1 cellular context compared by ENCODE assay signal in genomic region chr12:11798856-11799530, GRCh38.
TF ChIP-seq lines count a peak whose summit lies in the region.

No MANE protein-coding gene starts in this region.

TF ChIP-seq in GM12878, 131 proteins besides CTCF, POLR2A, EP300 and RAD21 (continued from another document):
- TF ChIP-seq, protein P1, sequence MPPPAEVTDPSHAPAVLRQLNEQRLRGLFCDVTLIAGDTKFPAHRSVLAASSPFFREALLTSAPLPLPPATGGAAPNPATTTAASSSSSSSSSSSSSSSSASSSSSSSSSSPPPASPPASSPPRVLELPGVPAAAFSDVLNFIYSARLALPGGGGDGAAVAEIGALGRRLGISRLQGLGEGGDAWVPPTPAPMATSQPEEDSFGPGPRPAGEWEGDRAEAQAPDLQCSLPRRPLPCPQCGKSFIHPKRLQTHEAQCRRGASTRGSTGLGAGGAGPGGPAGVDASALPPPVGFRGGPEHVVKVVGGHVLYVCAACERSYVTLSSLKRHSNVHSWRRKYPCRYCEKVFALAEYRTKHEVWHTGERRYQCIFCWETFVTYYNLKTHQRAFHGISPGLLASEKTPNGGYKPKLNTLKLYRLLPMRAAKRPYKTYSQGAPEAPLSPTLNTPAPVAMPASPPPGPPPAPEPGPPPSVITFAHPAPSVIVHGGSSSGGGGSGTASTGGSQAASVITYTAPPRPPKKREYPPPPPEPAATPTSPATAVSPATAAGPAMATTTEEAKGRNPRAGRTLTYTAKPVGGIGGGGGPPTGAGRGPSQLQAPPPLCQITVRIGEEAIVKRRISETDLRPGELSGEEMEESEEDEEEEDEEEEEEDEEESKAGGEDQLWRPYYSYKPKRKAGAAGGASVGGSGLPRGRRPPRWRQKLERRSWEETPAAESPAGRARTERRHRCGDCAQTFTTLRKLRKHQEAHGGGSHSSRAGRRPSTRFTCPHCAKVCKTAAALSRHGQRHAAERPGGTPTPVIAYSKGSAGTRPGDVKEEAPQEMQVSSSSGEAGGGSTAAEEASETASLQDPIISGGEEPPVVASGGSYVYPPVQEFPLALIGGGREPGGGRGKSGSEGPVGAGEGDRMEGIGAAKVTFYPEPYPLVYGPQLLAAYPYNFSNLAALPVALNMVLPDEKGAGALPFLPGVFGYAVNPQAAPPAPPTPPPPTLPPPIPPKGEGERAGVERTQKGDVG (CRISPR knock-in tag; IDR thresholded peaks at IDR 0.05) = no peak
- TF ChIP-seq TCF7 (IDR thresholded peaks at IDR 0.05; ENCODE audit: borderline replicate concordance) (no peak), CBFB (IDR thresholded peaks at IDR 0.05; ENCODE audit: low read depth) (0 out of 2 replicates have a peak, but pooled peaks have one; percentile 17), ZSCAN29 (IDR thresholded peaks at IDR 0.05) (no peak), IKZF2 (IDR thresholded peaks at IDR 0.05) (0 out of 4 replicates have a peak, but pooled peaks of 1 of the 2 experiments have one; percentile 27), RELA (IDR thresholded peaks at IDR 0.05; ENCODE audit: borderline replicate concordance, partially characterized antibody) (no peak), SIN3A (IDR thresholded peaks at IDR 0.05; ENCODE audit: low read depth, low read length) (no peak), PML (IDR thresholded peaks at IDR 0.05; ENCODE audit: low read length) (no peak), NFIC (IDR thresholded peaks at IDR 0.05; ENCODE audit: low read depth, low read length) (peak; percentile 38; the same call in 1 of the 2 replicates), CREM (IDR thresholded peaks at IDR 0.05; ENCODE audit: low read depth) (no peak), CHD1 (IDR thresholded peaks at IDR 0.05; ENCODE audit: low read depth, low read length) (no peak), KAT2A (conservative IDR thresholded peaks at IDR 0.05; ENCODE audit: control insufficient read depth, low read depth, low read length) (no peak), POU2F2 (IDR thresholded peaks at IDR 0.05; ENCODE audit: borderline replicate concordance, low read depth, low read length) (no peak), ETV6 (conservative IDR thresholded peaks at IDR 0.05 in 1 of 2, IDR thresholded peaks at IDR 0.05 in 1 of 2; ENCODE audit: borderline replicate concordance in 1 of 2, low read depth in 1 of 2) (peak in 1 of 2 experiments; percentile 48; a peak in 1 of 4 replicates), CBX5 (IDR thresholded peaks at IDR 0.05; ENCODE audit: low read depth) (no peak), NFYA (IDR thresholded peaks at IDR 0.05; ENCODE audit: borderline replicate concordance, low read depth, low read length) (no peak), BCLAF1 (IDR thresholded peaks at IDR 0.05) (no peak), ZNF217 (IDR thresholded peaks at IDR 0.05) (no peak), ATF2 (IDR thresholded peaks at IDR 0.05; ENCODE audit: low read length) (no peak), SUPT20H (IDR thresholded peaks at IDR 0.05; ENCODE audit: borderline replicate concordance, control insufficient read depth, low read depth, low read length) (no peak), GABPA (IDR thresholded peaks at IDR 0.05; ENCODE audit: low read depth) (0 out of 2 replicates have a peak, but pooled peaks have one; percentile 12), SMAD5 (IDR thresholded peaks at IDR 0.05; ENCODE audit: low read depth) (no peak), RCOR1 (conservative IDR thresholded peaks at IDR 0.05; ENCODE audit: low read depth, low read length) (no peak), POLR2AphosphoS5 (IDR thresholded peaks at IDR 0.05; ENCODE audit: low read length) (no peak), IRF4 (IDR thresholded peaks at IDR 0.05; ENCODE audit: low read depth, low read length) (no peak), IRF3 (IDR thresholded peaks at IDR 0.05) (no peak), NR2F1 (conservative IDR thresholded peaks at IDR 0.05) (no peak), EGR1 (IDR thresholded peaks at IDR 0.05; ENCODE audit: borderline replicate concordance in 1 of 2, low read depth in 2 of 2, low read length in 2 of 2) (no peak), IKZF1 (conservative IDR thresholded peaks at IDR 0.05) (peak; percentile 53; the same call in 1 of the 2 replicates), JUND (IDR thresholded peaks at IDR 0.05; ENCODE audit: low read depth, low read length) (no peak), BMI1 (IDR thresholded peaks at IDR 0.05; ENCODE audit: borderline replicate concordance) (no peak), RUNX3 (IDR thresholded peaks at IDR 0.05; ENCODE audit: low read length) (peak; percentile 89), RB1 (IDR thresholded peaks at IDR 0.05; ENCODE audit: borderline replicate concordance) (no peak), TCF3 (IDR thresholded peaks at IDR 0.05; ENCODE audit: borderline replicate concordance, insufficient read depth, low read depth, low read length) (no peak), CHD4 (IDR thresholded peaks at IDR 0.05) (no peak), HDAC2 (IDR thresholded peaks at IDR 0.05) (no peak), ZNF622 (IDR thresholded peaks at IDR 0.05) (no peak), NR2C2 (IDR thresholded peaks at IDR 0.05; ENCODE audit: borderline replicate concordance, control insufficient read depth, insufficient read length, low read depth) (no peak)
- TF ChIP-seq, protein P2, sequence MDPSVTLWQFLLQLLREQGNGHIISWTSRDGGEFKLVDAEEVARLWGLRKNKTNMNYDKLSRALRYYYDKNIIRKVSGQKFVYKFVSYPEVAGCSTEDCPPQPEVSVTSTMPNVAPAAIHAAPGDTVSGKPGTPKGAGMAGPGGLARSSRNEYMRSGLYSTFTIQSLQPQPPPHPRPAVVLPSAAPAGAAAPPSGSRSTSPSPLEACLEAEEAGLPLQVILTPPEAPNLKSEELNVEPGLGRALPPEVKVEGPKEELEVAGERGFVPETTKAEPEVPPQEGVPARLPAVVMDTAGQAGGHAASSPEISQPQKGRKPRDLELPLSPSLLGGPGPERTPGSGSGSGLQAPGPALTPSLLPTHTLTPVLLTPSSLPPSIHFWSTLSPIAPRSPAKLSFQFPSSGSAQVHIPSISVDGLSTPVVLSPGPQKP (IDR thresholded peaks at IDR 0.05; ENCODE audit: low read depth, low read length) = no peak
- TF ChIP-seq, protein P3, sequence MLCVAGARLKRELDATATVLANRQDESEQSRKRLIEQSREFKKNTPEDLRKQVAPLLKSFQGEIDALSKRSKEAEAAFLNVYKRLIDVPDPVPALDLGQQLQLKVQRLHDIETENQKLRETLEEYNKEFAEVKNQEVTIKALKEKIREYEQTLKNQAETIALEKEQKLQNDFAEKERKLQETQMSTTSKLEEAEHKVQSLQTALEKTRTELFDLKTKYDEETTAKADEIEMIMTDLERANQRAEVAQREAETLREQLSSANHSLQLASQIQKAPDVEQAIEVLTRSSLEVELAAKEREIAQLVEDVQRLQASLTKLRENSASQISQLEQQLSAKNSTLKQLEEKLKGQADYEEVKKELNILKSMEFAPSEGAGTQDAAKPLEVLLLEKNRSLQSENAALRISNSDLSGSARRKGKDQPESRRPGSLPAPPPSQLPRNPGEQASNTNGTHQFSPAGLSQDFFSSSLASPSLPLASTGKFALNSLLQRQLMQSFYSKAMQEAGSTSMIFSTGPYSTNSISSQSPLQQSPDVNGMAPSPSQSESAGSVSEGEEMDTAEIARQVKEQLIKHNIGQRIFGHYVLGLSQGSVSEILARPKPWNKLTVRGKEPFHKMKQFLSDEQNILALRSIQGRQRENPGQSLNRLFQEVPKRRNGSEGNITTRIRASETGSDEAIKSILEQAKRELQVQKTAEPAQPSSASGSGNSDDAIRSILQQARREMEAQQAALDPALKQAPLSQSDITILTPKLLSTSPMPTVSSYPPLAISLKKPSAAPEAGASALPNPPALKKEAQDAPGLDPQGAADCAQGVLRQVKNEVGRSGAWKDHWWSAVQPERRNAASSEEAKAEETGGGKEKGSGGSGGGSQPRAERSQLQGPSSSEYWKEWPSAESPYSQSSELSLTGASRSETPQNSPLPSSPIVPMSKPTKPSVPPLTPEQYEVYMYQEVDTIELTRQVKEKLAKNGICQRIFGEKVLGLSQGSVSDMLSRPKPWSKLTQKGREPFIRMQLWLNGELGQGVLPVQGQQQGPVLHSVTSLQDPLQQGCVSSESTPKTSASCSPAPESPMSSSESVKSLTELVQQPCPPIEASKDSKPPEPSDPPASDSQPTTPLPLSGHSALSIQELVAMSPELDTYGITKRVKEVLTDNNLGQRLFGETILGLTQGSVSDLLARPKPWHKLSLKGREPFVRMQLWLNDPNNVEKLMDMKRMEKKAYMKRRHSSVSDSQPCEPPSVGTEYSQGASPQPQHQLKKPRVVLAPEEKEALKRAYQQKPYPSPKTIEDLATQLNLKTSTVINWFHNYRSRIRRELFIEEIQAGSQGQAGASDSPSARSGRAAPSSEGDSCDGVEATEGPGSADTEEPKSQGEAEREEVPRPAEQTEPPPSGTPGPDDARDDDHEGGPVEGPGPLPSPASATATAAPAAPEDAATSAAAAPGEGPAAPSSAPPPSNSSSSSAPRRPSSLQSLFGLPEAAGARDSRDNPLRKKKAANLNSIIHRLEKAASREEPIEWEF (IDR thresholded peaks at IDR 0.05; ENCODE audit: insufficient replicate concordance, low read depth, low read length) = no peak
- TF ChIP-seq, protein P4, sequence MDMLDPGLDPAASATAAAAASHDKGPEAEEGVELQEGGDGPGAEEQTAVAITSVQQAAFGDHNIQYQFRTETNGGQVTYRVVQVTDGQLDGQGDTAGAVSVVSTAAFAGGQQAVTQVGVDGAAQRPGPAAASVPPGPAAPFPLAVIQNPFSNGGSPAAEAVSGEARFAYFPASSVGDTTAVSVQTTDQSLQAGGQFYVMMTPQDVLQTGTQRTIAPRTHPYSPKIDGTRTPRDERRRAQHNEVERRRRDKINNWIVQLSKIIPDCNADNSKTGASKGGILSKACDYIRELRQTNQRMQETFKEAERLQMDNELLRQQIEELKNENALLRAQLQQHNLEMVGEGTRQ (IDR thresholded peaks at IDR 0.05; ENCODE audit: borderline replicate concordance, low read depth, low read length) = no peak
- TF ChIP-seq, protein P5, sequence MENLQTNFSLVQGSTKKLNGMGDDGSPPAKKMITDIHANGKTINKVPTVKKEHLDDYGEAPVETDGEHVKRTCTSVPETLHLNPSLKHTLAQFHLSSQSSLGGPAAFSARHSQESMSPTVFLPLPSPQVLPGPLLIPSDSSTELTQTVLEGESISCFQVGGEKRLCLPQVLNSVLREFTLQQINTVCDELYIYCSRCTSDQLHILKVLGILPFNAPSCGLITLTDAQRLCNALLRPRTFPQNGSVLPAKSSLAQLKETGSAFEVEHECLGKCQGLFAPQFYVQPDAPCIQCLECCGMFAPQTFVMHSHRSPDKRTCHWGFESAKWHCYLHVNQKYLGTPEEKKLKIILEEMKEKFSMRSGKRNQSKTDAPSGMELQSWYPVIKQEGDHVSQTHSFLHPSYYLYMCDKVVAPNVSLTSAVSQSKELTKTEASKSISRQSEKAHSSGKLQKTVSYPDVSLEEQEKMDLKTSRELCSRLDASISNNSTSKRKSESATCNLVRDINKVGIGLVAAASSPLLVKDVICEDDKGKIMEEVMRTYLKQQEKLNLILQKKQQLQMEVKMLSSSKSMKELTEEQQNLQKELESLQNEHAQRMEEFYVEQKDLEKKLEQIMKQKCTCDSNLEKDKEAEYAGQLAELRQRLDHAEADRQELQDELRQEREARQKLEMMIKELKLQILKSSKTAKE (IDR thresholded peaks at IDR 0.05; ENCODE audit: low read depth, poor library complexity, severe bottlenecking) = no peak
